ENCODE assay signal across 1 cellular context in genomic region chr4:2071252-2071911, GRCh38.
TF ChIP-seq lines count a peak whose summit lies in the region.

No MANE protein-coding gene starts in this region.

TF ChIP-seq in HepG2, 621 proteins besides CTCF, POLR2A, EP300 and RAD21 (continued from another document and continues in another):
- TF ChIP-seq THAP8 (CRISPR knock-in tag; IDR thresholded peaks at IDR 0.05; ENCODE audit: borderline replicate concordance) (peak; percentile 7; the same call in 1 of the 2 replicates), ZNF383 (CRISPR knock-in tag; IDR thresholded peaks at IDR 0.05; ENCODE audit: borderline replicate concordance) (no peak), SAP130 (CRISPR knock-in tag; IDR thresholded peaks at IDR 0.05; ENCODE audit: low read depth) (0 out of 2 replicates have a peak, but pooled peaks have one; percentile 14), ZBTB26 (CRISPR knock-in tag; IDR thresholded peaks at IDR 0.05; ENCODE audit: borderline replicate concordance) (peak; percentile 19; the same call in 1 of the 2 replicates), RBAK (CRISPR knock-in tag; IDR thresholded peaks at IDR 0.05) (peak; percentile 24; the same call in 1 of the 2 replicates), UBTF (CRISPR knock-in tag; IDR thresholded peaks at IDR 0.05) (peak; percentile 42; the same call in 1 of the 2 replicates), ZNF737 (CRISPR knock-in tag; IDR thresholded peaks at IDR 0.05; ENCODE audit: borderline replicate concordance) (no peak), TMF1 (CRISPR knock-in tag; IDR thresholded peaks at IDR 0.05; ENCODE audit: low read depth) (0 out of 2 replicates have a peak, but pooled peaks have one; percentile 2), ZNF660 (CRISPR knock-in tag; IDR thresholded peaks at IDR 0.05; ENCODE audit: borderline replicate concordance, low read depth) (no peak), ZNF552 (CRISPR knock-in tag; IDR thresholded peaks at IDR 0.05; ENCODE audit: borderline replicate concordance) (no peak), ZNF800 (CRISPR knock-in tag; IDR thresholded peaks at IDR 0.05) (0 out of 2 replicates have a peak, but pooled peaks have one; percentile 17), ZNF891 (CRISPR knock-in tag; IDR thresholded peaks at IDR 0.05) (peak; percentile 44; the same call in 1 of the 2 replicates), TEAD2 (CRISPR knock-in tag; IDR thresholded peaks at IDR 0.05) (0 out of 2 replicates have a peak, but pooled peaks have one; percentile 22), ZBTB7B (CRISPR knock-in tag; IDR thresholded peaks at IDR 0.05) (peak; percentile 6; the same call in 1 of the 2 replicates), FOXJ3 (CRISPR knock-in tag; IDR thresholded peaks at IDR 0.05; ENCODE audit: borderline replicate concordance) (0 out of 2 replicates have a peak, but pooled peaks have one; percentile 31), RXRA (CRISPR knock-in tag; IDR thresholded peaks at IDR 0.05) (0 out of 2 replicates have a peak, but pooled peaks have one; percentile 4), ZNF143 (CRISPR knock-in tag; IDR thresholded peaks at IDR 0.05) (peak; percentile 67), IRF9 (CRISPR knock-in tag; IDR thresholded peaks at IDR 0.05; ENCODE audit: borderline replicate concordance) (no peak), EED (CRISPR knock-in tag; IDR thresholded peaks at IDR 0.05) (no peak), ZNF749 (CRISPR knock-in tag; IDR thresholded peaks at IDR 0.05; ENCODE audit: borderline replicate concordance) (no peak), MED8 (CRISPR knock-in tag; IDR thresholded peaks at IDR 0.05; ENCODE audit: insufficient replicate concordance) (no peak), ZNF687 (CRISPR knock-in tag; IDR thresholded peaks at IDR 0.05) (peak; percentile 82), ZNF691 (CRISPR knock-in tag; IDR thresholded peaks at IDR 0.05; ENCODE audit: borderline replicate concordance, low read depth) (no peak), GZF1 (CRISPR knock-in tag; IDR thresholded peaks at IDR 0.05) (0 out of 2 replicates have a peak, but pooled peaks have one; percentile 20), RFXAP (CRISPR knock-in tag; IDR thresholded peaks at IDR 0.05; ENCODE audit: borderline replicate concordance) (peak; percentile 9; the same call in 1 of the 2 replicates), FOXO1 (CRISPR knock-in tag; IDR thresholded peaks at IDR 0.05) (no peak), TFDP1 (CRISPR knock-in tag; IDR thresholded peaks at IDR 0.05; ENCODE audit: borderline replicate concordance) (no peak; the same call in 1 of the 2 replicates), ZNF512B (CRISPR knock-in tag; IDR thresholded peaks at IDR 0.05; ENCODE audit: borderline replicate concordance) (0 out of 2 replicates have a peak, but pooled peaks have one; percentile 12), MAX (IDR thresholded peaks at IDR 0.05) (peak; percentile 41), SP2 (CRISPR knock-in tag; IDR thresholded peaks at IDR 0.05) (no peak), AGO2 (optimal IDR thresholded peaks at IDR 0.05; ENCODE audit: low read depth, low read length) (peak; percentile 12)
